In the genomic region with DNA sequence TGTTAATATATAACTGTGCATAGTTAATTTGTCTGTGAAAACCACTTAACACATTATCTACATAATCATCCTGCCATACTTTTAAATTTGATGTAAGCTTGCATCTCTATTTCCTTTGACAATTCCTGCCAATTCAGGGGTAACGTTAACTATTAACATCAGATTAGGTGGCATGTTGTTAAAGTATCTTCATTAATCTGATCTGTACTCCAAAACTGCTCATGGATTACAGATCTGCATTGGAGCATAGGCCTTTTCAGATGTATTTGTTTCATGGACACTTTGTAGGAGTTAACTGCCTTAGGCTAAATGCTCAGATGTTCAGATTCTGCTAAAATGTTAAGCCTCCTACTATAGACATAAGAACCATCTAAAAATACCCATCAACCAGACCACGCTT, we compare ENCODE assay signal across 12 cellular contexts. TPM values are rescaled to one million over a fixed set of nuclear protein-coding genes. Genes with fewer than 3 reads are reported as not detected.
A peak's percentile ranks its signal among the peaks of the same experiment; 100 is the strongest.
DNase-seq lines count a peak whose midpoint lies in the region; ATAC-seq and TF ChIP-seq lines count a peak whose summit lies in the region.
"Had no signal": no experiment of that assay in that cellular context is flagged by ENCODE, and none has a peak within 500 bp of the region (broad histone marks: within the 10 kb centered on the region; RNA-seq: fewer than 3 reads in every experiment).

No MANE protein-coding gene starts in this region.

- in situ Hi-C loops in mammary epithelial cell (cut with MboI; ENCODE audit: low sequenced_read_pairs in 2 of 2), result no loop called here

- H4K8ac ChIP-seq in trophoblast cell (ENCODE audit: low read depth, low read length), result no peak overlapping the region

- H3K4me2 ChIP-seq in mammary epithelial cell (ENCODE audit: insufficient read depth, low read depth, low read length) (peak overlapping the region; percentile 82), trophoblast cell (ENCODE audit: low read length) (peak overlapping the region; percentile 32)

- BruUV-seq in mammary epithelial cell (replicated peaks; lab: Mats Ljungman, UMichigan), result no TSS peak

- peaks cover 6% of the 10 kb centered on the region for H4K20me1 ChIP-seq in mammary epithelial cell (ENCODE audit: insufficient read depth, low read length)

- H4K91ac ChIP-seq in trophoblast cell (ENCODE audit: low read depth, low read length), result no peak overlapping the region

- no peak for TF ChIP-seq CTCF in mammary epithelial cell (conservative IDR thresholded peaks at IDR 0.05 in 1 of 2, IDR thresholded peaks at IDR 0.05 in 1 of 2; ENCODE audit: extremely low read depth in 1 of 2, insufficient read depth in 1 of 2, low read depth in 1 of 2, low read length in 2 of 2)

- H4K12ac ChIP-seq in trophoblast cell (ENCODE audit: low read depth, low read length), result no peak overlapping the region

- H3K9me3 ChIP-seq in mammary epithelial cell (replicated peaks; ENCODE audit: insufficient read depth, low read length), result no peaks in the 10 kb centered on the region
- H3K9me3 ChIP-seq in trophoblast cell (ENCODE audit: insufficient read depth, low read depth, low read length), result no peaks in the 10 kb centered on the region

- CTCF ChIA-PET in mammary epithelial cell (lab: Charles Lee; ENCODE audit: low non-redundant PET), result no interaction called here

- H3K27ac Mint-ChIP-seq in T-helper 1 cell treated with Interleukin-12 subunit alpha and Interleukin-12 subunit beta and Interleukin-4 antibody, amounts not matched to agents 30 μg/mL and 1 μg/mL, for 36 hours, result no peak overlapping the region

- H3K79me1 ChIP-seq in trophoblast cell (ENCODE audit: low read length), result peaks cover 9% of the 10 kb centered on the region

- H2BK120ac ChIP-seq in trophoblast cell (ENCODE audit: insufficient read depth, low read length, poor library complexity), result no peak overlapping the region

- dilution Hi-C loops in mammary epithelial cell (cut with HindIII; ENCODE audit: low sequenced_read_pairs), result loop anchor here (5.0 to 10.0 kb wide), 2 partner anchors 58 to 145 kb away; a partner anchor contains a TSS

- H3K27me3 ChIP-seq in mammary epithelial cell (ENCODE audit: insufficient read depth, low read length) (no peaks in the 10 kb centered on the region), trophoblast cell (ENCODE audit: insufficient read depth, low read length) (no peaks in the 10 kb centered on the region)

- H3K27me3 Mint-ChIP-seq in T-helper 1 cell treated with Interleukin-12 subunit alpha and Interleukin-12 subunit beta and Interleukin-4 antibody, amounts not matched to agents 30 μg/mL and 1 μg/mL, for 36 hours (ENCODE audit: low read depth), result no peaks in the 10 kb centered on the region

- DNase-seq in T-helper 1 cell (no peak), NAMALWA (ENCODE audit: low spot score) (peak; percentile 17), mammary epithelial cell (no peak), trophoblast cell (no peak)
- no peak for DNase-seq in activated effector memory CD4-positive, alpha-beta T cell treated with anti-CD3 and anti-CD28 coated beads, Interleukin-2, amount 50 U/mL, for 16 hours
- DNase-seq: caudate nucleus; glutamatergic neuron; stimulated activated CD4-positive, alpha-beta T cell treated with anti-CD3 and anti-CD28 coated beads, Interleukin-2, amount 100 ng/mL, for 24 hours; WERI-Rb-1 had no signal

- no peak for ATAC-seq in GM21381 (IDR thresholded peaks at IDR 0.05; ENCODE audit: unreplicated experiment)
- no peak for ATAC-seq in GM21423 (IDR thresholded peaks at IDR 0.05; ENCODE audit: unreplicated experiment)

- H3K18ac ChIP-seq in trophoblast cell (ENCODE audit: low read length), result no peak overlapping the region

- no peak overlapping the region for H3K27ac ChIP-seq in mammary epithelial cell (ENCODE audit: insufficient read depth, low read depth, low read length)
- H3K27ac ChIP-seq in trophoblast cell (ENCODE audit: low read depth, low read length), result no peak overlapping the region
- H3K27ac ChIP-seq: WERI-Rb-1 had no signal

- no peak overlapping the region for H3K14ac ChIP-seq in trophoblast cell (ENCODE audit: low read length)

- H3K79me2 ChIP-seq in mammary epithelial cell (ENCODE audit: insufficient read depth, low read length) (peaks cover 39% of the 10 kb centered on the region), trophoblast cell (ENCODE audit: control insufficient read depth, insufficient read depth, low read length, poor library complexity) (peaks cover 9% of the 10 kb centered on the region)

- 100% methylated on average over 2 of the region's 2 CpGs for WGBS in mammary epithelial cell (ENCODE audit: low coverage, missing lambda C conversion rate)
- WGBS in trophoblast cell (ENCODE audit: extremely low coverage, insufficient coverage, insufficient read length), result no CpG with 5 or more reads among the region's 2 CpGs

- H3K36me3 ChIP-seq in mammary epithelial cell (ENCODE audit: insufficient read depth, low read length) (peaks cover 54% of the 10 kb centered on the region), trophoblast cell (ENCODE audit: control insufficient read depth in 1 of 2, insufficient read depth in 2 of 2, low read length in 2 of 2) (peaks cover 17 to 29% of the 10 kb centered on the region in 2 experiments)

- H2BK12ac ChIP-seq in trophoblast cell (ENCODE audit: low read length), result no peak overlapping the region

- H2AFZ ChIP-seq in mammary epithelial cell (ENCODE audit: low read depth, low read length), result no peak overlapping the region
- H2AFZ ChIP-seq in trophoblast cell (ENCODE audit: insufficient read depth, low read length, poor library complexity), result no peak overlapping the region

- intact Hi-C loops in mammary epithelial cell (cut with micrococcal nuclease), result loop anchor here (10.0 kb wide), 1 partner anchor 142 kb away; a partner anchor contains a TSS

- peak overlapping the region; percentile 33 for H3K4me3 Mint-ChIP-seq in T-helper 1 cell treated with Interleukin-12 subunit alpha and Interleukin-12 subunit beta and Interleukin-4 antibody, amounts not matched to agents 30 μg/mL and 1 μg/mL, for 36 hours

- H3K4me1 ChIP-seq in mammary epithelial cell (ENCODE audit: insufficient read depth, low read length) (peaks cover 15% of the 10 kb centered on the region), trophoblast cell (ENCODE audit: control insufficient read depth in 1 of 2, insufficient read depth in 2 of 2, low read length in 2 of 2) (peaks cover 0 to 2% of the 10 kb centered on the region in 2 experiments)

- H3K4ac ChIP-seq in trophoblast cell (ENCODE audit: low read depth, low read length), result no peak overlapping the region

- H3K36me3 Mint-ChIP-seq in T-helper 1 cell treated with Interleukin-12 subunit alpha and Interleukin-12 subunit beta and Interleukin-4 antibody, amounts not matched to agents 30 μg/mL and 1 μg/mL, for 36 hours (ENCODE audit: low read depth), result peaks cover 77% of the 10 kb centered on the region

- peaks cover 39% of the 10 kb centered on the region for H3K4me1 Mint-ChIP-seq in T-helper 1 cell treated with Interleukin-12 subunit alpha and Interleukin-12 subunit beta and Interleukin-4 antibody, amounts not matched to agents 30 μg/mL and 1 μg/mL, for 36 hours (ENCODE audit: low read depth)

- no peak overlapping the region for H2BK5ac ChIP-seq in trophoblast cell (ENCODE audit: low read depth, low read length, poor library complexity)

- no peak overlapping the region for H2AK5ac ChIP-seq in trophoblast cell (ENCODE audit: low read length)

- H3K23ac ChIP-seq in trophoblast cell (ENCODE audit: low read length), result no peak overlapping the region

- peak overlapping the region in 1 of 3 experiments; percentile 72 for H3K4me3 ChIP-seq in mammary epithelial cell (replicated peaks in 1 of 3; ENCODE audit: insufficient read depth in 1 of 3, low read depth in 2 of 3, low read length in 3 of 3)
- no peak overlapping the region for H3K4me3 ChIP-seq in trophoblast cell (ENCODE audit: low read depth, low read length)

- H3K9ac ChIP-seq in mammary epithelial cell (ENCODE audit: insufficient read depth, low read length), result no peak overlapping the region
- no peak overlapping the region for H3K9ac ChIP-seq in trophoblast cell (ENCODE audit: low read length)

- H3K9me3 Mint-ChIP-seq in T-helper 1 cell treated with Interleukin-12 subunit alpha and Interleukin-12 subunit beta and Interleukin-4 antibody, amounts not matched to agents 30 μg/mL and 1 μg/mL, for 36 hours, result no peaks in the 10 kb centered on the region

RNA-seq across cellular contexts. Expression of a gene that starts 3.1 kb away (rescaled TPM):
- total RNA-seq in mammary epithelial cell, result 1,000 to 10,000 TPM in 1 of 2 donors, 100 to 1,000 TPM in 1; 785 to 2,038 TPM
- polyA plus RNA-seq in mammary epithelial cell, result 1,908 TPM
- polyA minus RNA-seq in mammary epithelial cell, result 932 TPM
- 1,694 and 1,740 TPM in 2 replicates for polyA plus RNA-seq in trophoblast cell (2013)

RNA-seq across cellular contexts. Expression of a gene that starts 31.9 kb away (rescaled TPM):
- total RNA-seq in mammary epithelial cell, result 10 to 100 TPM in 1 of 2 donors, 1 to 10 TPM in 1; 9.1 to 38.3 TPM
- polyA plus RNA-seq in mammary epithelial cell, result 11.8 TPM
- polyA minus RNA-seq in mammary epithelial cell, result 34.2 TPM
- polyA plus RNA-seq in trophoblast cell (2013), result 14.6 and 15.6 TPM in 2 replicates
